ENCODE assay signal across 12 cellular contexts in the genomic region with DNA sequence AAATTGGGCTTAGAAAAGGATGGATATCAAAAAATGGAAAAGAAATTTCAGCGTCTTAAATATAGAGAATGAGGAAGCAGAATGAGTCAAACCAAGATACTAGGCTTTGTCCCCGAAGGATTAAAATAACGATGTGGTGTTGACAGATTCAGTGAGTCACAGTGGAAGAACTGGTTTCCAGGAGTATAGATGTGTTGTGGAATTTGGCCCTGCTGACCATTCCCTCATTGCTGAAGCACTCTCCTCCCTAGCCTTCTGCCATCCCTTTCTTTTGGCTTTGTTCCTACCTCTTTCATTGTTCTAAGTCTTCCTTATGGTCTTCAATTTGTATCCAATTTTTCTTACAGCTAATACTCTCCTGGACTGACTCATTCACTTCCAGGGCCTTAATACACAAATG. TPM values are rescaled to one million over a fixed set of nuclear protein-coding genes. Genes with fewer than 3 reads are reported as not detected.
DNase-seq lines count a peak whose midpoint lies in the region; TF ChIP-seq lines count a peak whose summit lies in the region.
"Had no signal": no experiment of that assay in that cellular context is flagged by ENCODE, and none has a peak within 500 bp of the region (broad histone marks: within the 10 kb centered on the region; RNA-seq: fewer than 3 reads in every experiment).

No MANE protein-coding gene starts in this region.

- H2BK5ac ChIP-seq in mesenchymal stem cell (ENCODE audit: low read depth, low read length, poor library complexity, severe bottlenecking) = no peak overlapping the region

- H3K14ac ChIP-seq in mesenchymal stem cell (ENCODE audit: low read length in 2 of 2) = no peak overlapping the region

- no peak overlapping the region for H3K4ac ChIP-seq in mesenchymal stem cell (ENCODE audit: low read depth in 1 of 2, low read length in 2 of 2)

- DNase-seq in AG08395 (ENCODE audit: low spot score) (peak; percentile 95), LoVo (ENCODE audit: low spot score) (peak; percentile 85), colonic mucosa (peak; percentile 53), mesenchymal stem cell (peak; percentile 79), cerebellar cortex (ENCODE audit: low spot score) (no peak), NCI-H446 (lab: John Stamatoyannopoulos, UW) (no peak), NCI-H1048 (lab: John Stamatoyannopoulos, UW) (no peak)
- no peak for DNase-seq in NK-92 treated with Interleukin-12 subunit alpha and Interleukin-12 subunit beta, amount 100 ng/mL, for 24 hours (lab: John Stamatoyannopoulos, UW)
- DNase-seq: activated gamma-delta T cell treated with Interleukin-2 at 50 U/mL for 16 hours, NCI-H187 treated with DMSO at 0.1 percent for 48 hours, right lobe of liver had no signal

- H3K4me2 ChIP-seq in mesenchymal stem cell (ENCODE audit: low read length, poor library complexity, severe bottlenecking) = no peak overlapping the region

- H3K18ac ChIP-seq in mesenchymal stem cell (ENCODE audit: low read depth in 1 of 2, low read length in 2 of 2) = no peak overlapping the region

- H3K27ac ChIP-seq in colonic mucosa (no peak overlapping the region), mesenchymal stem cell (ENCODE audit: low read length, poor library complexity, severe bottlenecking) (peak overlapping the region; percentile 43)
- H3K27ac ChIP-seq: C4-2B, right lobe of liver had no signal

- no peak overlapping the region for H4K8ac ChIP-seq in mesenchymal stem cell (ENCODE audit: low read length)

- no peak overlapping the region for H3K4me3 ChIP-seq in colonic mucosa
- H3K4me3 ChIP-seq in mesenchymal stem cell (ENCODE audit: insufficient read depth in 1 of 2, low read depth in 1 of 2, low read length in 2 of 2) = no peak overlapping the region
- H3K4me3 ChIP-seq: right lobe of liver had no signal

- H3K9ac ChIP-seq in colonic mucosa (ENCODE audit: low read depth in 2 of 2, low read length in 2 of 2) = no peak overlapping the region
- H3K9ac ChIP-seq in mesenchymal stem cell (ENCODE audit: low read length) = no peak overlapping the region

- no peak for TF ChIP-seq CTCF in colonic mucosa (IDR thresholded peaks at IDR 0.05)

- H3K4me1 ChIP-seq in colonic mucosa (no peaks in the 10 kb centered on the region), mesenchymal stem cell (ENCODE audit: control insufficient read depth, insufficient read depth, low read depth, low read length) (peaks cover 1% of the 10 kb centered on the region)
- H3K4me1 ChIP-seq: right lobe of liver had no signal

- no peak overlapping the region for H2BK15ac ChIP-seq in mesenchymal stem cell (ENCODE audit: low read depth, poor library complexity, severe bottlenecking)

- H2BK120ac ChIP-seq in mesenchymal stem cell (ENCODE audit: low read depth, low read length) = no peak overlapping the region

- H3K36me3 ChIP-seq in colonic mucosa (no peaks in the 10 kb centered on the region), mesenchymal stem cell (ENCODE audit: control insufficient read depth in 1 of 2, insufficient read depth in 2 of 2, low read depth in 1 of 2, low read length in 2 of 2) (no peaks in the 10 kb centered on the region)
- H3K36me3 ChIP-seq: right lobe of liver had no signal

- 6% methylated on average over 3 of the region's 3 CpGs for WGBS in mesenchymal stem cell

- H3K79me1 ChIP-seq in mesenchymal stem cell (replicated peaks; ENCODE audit: low read length, poor library complexity, severe bottlenecking) = no peaks in the 10 kb centered on the region

- no peaks in the 10 kb centered on the region for H3K27me3 ChIP-seq in colonic mucosa
- peaks cover 0 to 25% of the 10 kb centered on the region in 2 experiments for H3K27me3 ChIP-seq in mesenchymal stem cell (ENCODE audit: control insufficient read depth in 1 of 2, insufficient read depth in 1 of 2, low read length in 2 of 2)
- H3K27me3 ChIP-seq: right lobe of liver had no signal

- no peak overlapping the region for H2AK5ac ChIP-seq in mesenchymal stem cell (ENCODE audit: low read length, severe bottlenecking)

- no peak overlapping the region for H2BK12ac ChIP-seq in mesenchymal stem cell (ENCODE audit: low read length in 2 of 2)

- H3K9me3 ChIP-seq in colonic mucosa = no peaks in the 10 kb centered on the region
- H3K9me3 ChIP-seq in mesenchymal stem cell (ENCODE audit: control insufficient read depth, low read length) = peaks cover 22% of the 10 kb centered on the region
- H3K9me3 ChIP-seq: right lobe of liver had no signal

- intact Hi-C loops in colonic mucosa (cut with DNase I) = no loop called here

- no peak overlapping the region for H4K91ac ChIP-seq in mesenchymal stem cell (ENCODE audit: low read length)

- H2AFZ ChIP-seq in mesenchymal stem cell (ENCODE audit: low read depth, low read length) = no peak overlapping the region

- no peak overlapping the region for H3K23ac ChIP-seq in mesenchymal stem cell (ENCODE audit: low read length in 2 of 2)

RNA-seq across cellular contexts. Expression of a gene that starts 23.1 kb away (rescaled TPM):
- total RNA-seq in colonic mucosa = 10 to 100 TPM; 30.5 to 46.7 TPM
- polyA plus RNA-seq in mesenchymal stem cell (2013, experiment 1 of 2) = 24.1 TPM
- polyA plus RNA-seq in mesenchymal stem cell (2013, experiment 2 of 2) = 25.0 TPM

Comparison
In these comparisons a context has a peak if more than half of its experiments do, and no peak if none do; other contexts are left out.
1. DNase-seq: peak in AG08395 (single experiment), LoVo (single experiment), colonic mucosa (single experiment) and mesenchymal stem cell (single experiment); none in cerebellar cortex (single experiment), NK-92 treated with Interleukin-12 subunit alpha and Interleukin-12 subunit beta, amount 100 ng/mL, for 24 hours (single experiment), NCI-H446 (0 of 2) and NCI-H1048 (single experiment).